ENCODE assay signal across 13 cellular contexts in genomic region chr17:40065771-40066510, GRCh38. TPM values are rescaled to one million over a fixed set of nuclear protein-coding genes. Genes with fewer than 3 reads are reported as not detected.
A peak's percentile ranks its signal among the peaks of the same experiment; 100 is the strongest.
DNase-seq lines count a peak whose midpoint lies in the region; ATAC-seq and TF ChIP-seq lines count a peak whose summit lies in the region.
"Had no signal": no experiment of that assay in that cellular context is flagged by ENCODE, and none has a peak within 500 bp of the region (broad histone marks: within the 10 kb centered on the region; RNA-seq: fewer than 3 reads in every experiment).

No MANE protein-coding gene starts in this region.

- TF ChIP-seq CTCF in chondrocyte (IDR thresholded peaks at IDR 0.05), result no peak

- ATAC-seq in GM21367 (IDR thresholded peaks at IDR 0.05; ENCODE audit: unreplicated experiment), result no peak
- ATAC-seq: stimulated activated naive B cell treated with anti-CD40 and anti-IgM and Interleukin-4, amounts not matched to agents 10 μg/mL and 1 μg/mL and 100 μg/mL, for 72 hours had no signal

- H3K27ac Mint-ChIP-seq in chondrocyte (ENCODE audit: unreplicated experiment), result peak overlapping the region; percentile 96
- H3K27ac Mint-ChIP-seq: stimulated activated naive B cell treated with anti-CD40 and anti-IgM and Interleukin-4, amounts not matched to agents 10 μg/mL and 1 μg/mL and 100 μg/mL, for 72 hours had no signal

- peaks cover 79% of the 10 kb centered on the region for H3K4me1 Mint-ChIP-seq in chondrocyte (ENCODE audit: low read depth)

- no peaks in the 10 kb centered on the region for H3K9me3 Mint-ChIP-seq in chondrocyte (ENCODE audit: low read depth)
- H3K9me3 Mint-ChIP-seq: activated CD4-positive, alpha-beta memory T cell treated with anti-CD3 and anti-CD28 coated beads for 36 hours; stimulated activated naive B cell treated with anti-CD40 and anti-IgM and Interleukin-4, amounts not matched to agents 10 μg/mL and 1 μg/mL and 100 μg/mL, for 72 hours had no signal

- no peak overlapping the region for H3K4me3 Mint-ChIP-seq in chondrocyte (ENCODE audit: unreplicated experiment)
- H3K4me3 Mint-ChIP-seq: activated CD4-positive, alpha-beta memory T cell treated with anti-CD3 and anti-CD28 coated beads for 36 hours; stimulated activated naive B cell treated with anti-CD40 and anti-IgM and Interleukin-4, amounts not matched to agents 10 μg/mL and 1 μg/mL and 100 μg/mL, for 72 hours had no signal

- POLR2A ChIA-PET in HEK293T (lab: Yijun Ruan, JAX), result interaction anchor here (0.8 to 5.9 kb wide), 6 partner anchors 7 to 35 kb away, joined by 3 to 51 read pairs (median 4); partner anchors contain the start of genes MED24 and NR1D1

- no peaks in the 10 kb centered on the region for H3K27me3 Mint-ChIP-seq in chondrocyte (ENCODE audit: low read depth)

- CTCF ChIA-PET in HEK293T (lab: Yijun Ruan, JAX), result interaction anchor here (1.3 to 4.3 kb wide), 3 partner anchors 10 to 104 kb away, joined by 3 to 45 read pairs (median 4); no protein-coding TSS in a partner anchor

- H3K27ac ChIP-seq in substantia nigra (ENCODE audit: low read depth, low read length, poor library complexity, severe bottlenecking), result peak overlapping the region; percentile 100

- DNase-seq in LHCN-M2 (ENCODE audit: low read depth) (peak; percentile 54), chondrocyte (ENCODE audit: low spot score) (no peak), myocyte (ENCODE audit: low read depth) (peak; percentile 70), substantia nigra (lab: John Stamatoyannopoulos, UW) (peak in 15 of 49 donors; percentile 24 to 64 (median 48)), HEK293T (ENCODE audit: extremely low spot score) (no peak), mesenteric fat pad (ENCODE audit: low spot score) (no peak)
- no peak for DNase-seq in stimulated activated CD4-positive, alpha-beta T cell treated with anti-CD3 and anti-CD28 coated beads, Interleukin-4, amount 100 ng/mL, for 4 hours
- DNase-seq: activated CD4-positive, alpha-beta memory T cell treated with anti-CD3 and anti-CD28 coated beads for 36 hours; cerebellar nuclear complex; hippocampal formation; NCI-H226; stimulated activated naive B cell treated with anti-CD40 and anti-IgM and Interleukin-4, amounts not matched to agents 10 μg/mL and 1 μg/mL and 100 μg/mL, for 72 hours had no signal

- H3K36me3 Mint-ChIP-seq in chondrocyte (ENCODE audit: low read depth), result no peaks in the 10 kb centered on the region
- H3K36me3 Mint-ChIP-seq: activated CD4-positive, alpha-beta memory T cell treated with anti-CD3 and anti-CD28 coated beads for 36 hours; stimulated activated naive B cell treated with anti-CD40 and anti-IgM and Interleukin-4, amounts not matched to agents 10 μg/mL and 1 μg/mL and 100 μg/mL, for 72 hours had no signal

TF ChIP-seq in HEK293T, 16 proteins besides CTCF, POLR2A, EP300 and RAD21:
- TF ChIP-seq ARNT (IDR thresholded peaks at IDR 0.05) (no peak), ZNF384 (IDR thresholded peaks at IDR 0.05) (no peak), HDGF (IDR thresholded peaks at IDR 0.05; ENCODE audit: borderline replicate concordance) (no peak), BHLHE40 (IDR thresholded peaks at IDR 0.05; ENCODE audit: borderline replicate concordance) (no peak), TARDBP (IDR thresholded peaks at IDR 0.05) (no peak), L3MBTL2 (conservative IDR thresholded peaks at IDR 0.05) (no peak), CTBP1 (IDR thresholded peaks at IDR 0.05; ENCODE audit: borderline replicate concordance) (no peak), FOXA1 (IDR thresholded peaks at IDR 0.05) (no peak), NFRKB (IDR thresholded peaks at IDR 0.05) (no peak), ELF4 (IDR thresholded peaks at IDR 0.05) (no peak), SUZ12 (IDR thresholded peaks at IDR 0.05) (no peak), FOXK2 (IDR thresholded peaks at IDR 0.05) (no peak), LEF1 (IDR thresholded peaks at IDR 0.05; ENCODE audit: borderline replicate concordance) (no peak), FOXM1 (IDR thresholded peaks at IDR 0.05; ENCODE audit: borderline replicate concordance) (no peak), SP1 (IDR thresholded peaks at IDR 0.05) (no peak)

RNA-seq across cellular contexts. Expression of gene THRA, which starts 3.2 kb away (rescaled TPM):
- total RNA-seq in LHCN-M2 (2014; rRNA removed) (22.3 and 32.5 TPM in 2 replicates), chondrocyte (31.9 to 46.6 TPM (median 34.7 TPM) in 3 replicates), myocyte (52.5 and 61.1 TPM in 2 replicates), mesenteric fat pad (74.7 TPM)
- 26.6 TPM for polyA plus RNA-seq in LHCN-M2 (2012)
- polyA plus RNA-seq in myocyte (2012), result 38.9 TPM

RNA-seq across cellular contexts. Expression of gene MED24, which starts 11.7 kb away (rescaled TPM):
- total RNA-seq in LHCN-M2 (2014; rRNA removed) (52.9 and 65.1 TPM in 2 replicates), chondrocyte (54.4 to 94.3 TPM (median 57.7 TPM) in 3 replicates), myocyte (88.7 and 90.0 TPM in 2 replicates), mesenteric fat pad (72.2 TPM)
- 36.8 TPM for polyA plus RNA-seq in LHCN-M2 (2012)
- polyA plus RNA-seq in myocyte (2012), result 61.5 TPM

RNA-seq across cellular contexts. Expression of gene NR1D1, which starts 34.4 kb away (rescaled TPM):
- total RNA-seq in LHCN-M2 (2014; rRNA removed) (1.5 and 3.4 TPM in 2 replicates), chondrocyte (5.9 to 7.9 TPM (median 6.6 TPM) in 3 replicates), myocyte (9.5 and 10.8 TPM in 2 replicates), mesenteric fat pad (15.5 TPM)
- 3.6 TPM for polyA plus RNA-seq in LHCN-M2 (2012)
- polyA plus RNA-seq in myocyte (2012), result 12.4 TPM

RNA-seq across cellular contexts. Expression of gene CSF3, which starts 50.7 kb away (rescaled TPM):
- total RNA-seq in LHCN-M2 (2014; rRNA removed) (5.1 and 6.7 TPM in 2 replicates), chondrocyte (not detected in 3 replicates), myocyte (0.10 and 0.11 TPM in 2 replicates), mesenteric fat pad (35.9 TPM)
- 1.1 TPM for polyA plus RNA-seq in LHCN-M2 (2012)
- not detected for polyA plus RNA-seq in myocyte (2012)
- total RNA-seq: activated CD4-positive, alpha-beta memory T cell treated with anti-CD3 and anti-CD28 coated beads for 36 hours had no signal

RNA-seq across cellular contexts. Expression of gene MSL1, which starts 55.8 kb away (rescaled TPM):
- total RNA-seq in LHCN-M2 (2014; rRNA removed), result 62.1 and 62.8 TPM in 2 replicates
- polyA plus RNA-seq in LHCN-M2 (2012), result 28.7 TPM
- total RNA-seq in chondrocyte, result 86.8 to 103 TPM (median 96.2 TPM) in 3 replicates
- total RNA-seq in myocyte, result 104 and 111 TPM in 2 replicates
- 60.2 TPM for polyA plus RNA-seq in myocyte (2012)
- total RNA-seq in mesenteric fat pad, result 77.0 TPM

Comparison
In these comparisons a context has a peak if more than half of its experiments do, and no peak if none do; other contexts are left out.
1. DNase-seq: peak in LHCN-M2 (single experiment) and myocyte (single experiment); none in chondrocyte (single experiment), stimulated activated CD4-positive, alpha-beta T cell treated with anti-CD3 and anti-CD28 coated beads, Interleukin-4, amount 100 ng/mL, for 4 hours (0 of 2), HEK293T (single experiment) and mesenteric fat pad (single experiment).